Comparison of ENCODE assay signal across 1 cellular context in genomic region chr10:1188556-1189135, GRCh38.
TF ChIP-seq lines count a peak whose summit lies in the region.

No MANE protein-coding gene starts in this region.

TF ChIP-seq in WTC11, 78 proteins besides CTCF, POLR2A, EP300 and RAD21 (continued from another document):
- TF ChIP-seq, protein P1, sequence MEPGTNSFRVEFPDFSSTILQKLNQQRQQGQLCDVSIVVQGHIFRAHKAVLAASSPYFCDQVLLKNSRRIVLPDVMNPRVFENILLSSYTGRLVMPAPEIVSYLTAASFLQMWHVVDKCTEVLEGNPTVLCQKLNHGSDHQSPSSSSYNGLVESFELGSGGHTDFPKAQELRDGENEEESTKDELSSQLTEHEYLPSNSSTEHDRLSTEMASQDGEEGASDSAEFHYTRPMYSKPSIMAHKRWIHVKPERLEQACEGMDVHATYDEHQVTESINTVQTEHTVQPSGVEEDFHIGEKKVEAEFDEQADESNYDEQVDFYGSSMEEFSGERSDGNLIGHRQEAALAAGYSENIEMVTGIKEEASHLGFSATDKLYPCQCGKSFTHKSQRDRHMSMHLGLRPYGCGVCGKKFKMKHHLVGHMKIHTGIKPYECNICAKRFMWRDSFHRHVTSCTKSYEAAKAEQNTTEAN (CRISPR knock-in tag; IDR thresholded peaks at IDR 0.05) = no peak
- TF ChIP-seq, protein P2, sequence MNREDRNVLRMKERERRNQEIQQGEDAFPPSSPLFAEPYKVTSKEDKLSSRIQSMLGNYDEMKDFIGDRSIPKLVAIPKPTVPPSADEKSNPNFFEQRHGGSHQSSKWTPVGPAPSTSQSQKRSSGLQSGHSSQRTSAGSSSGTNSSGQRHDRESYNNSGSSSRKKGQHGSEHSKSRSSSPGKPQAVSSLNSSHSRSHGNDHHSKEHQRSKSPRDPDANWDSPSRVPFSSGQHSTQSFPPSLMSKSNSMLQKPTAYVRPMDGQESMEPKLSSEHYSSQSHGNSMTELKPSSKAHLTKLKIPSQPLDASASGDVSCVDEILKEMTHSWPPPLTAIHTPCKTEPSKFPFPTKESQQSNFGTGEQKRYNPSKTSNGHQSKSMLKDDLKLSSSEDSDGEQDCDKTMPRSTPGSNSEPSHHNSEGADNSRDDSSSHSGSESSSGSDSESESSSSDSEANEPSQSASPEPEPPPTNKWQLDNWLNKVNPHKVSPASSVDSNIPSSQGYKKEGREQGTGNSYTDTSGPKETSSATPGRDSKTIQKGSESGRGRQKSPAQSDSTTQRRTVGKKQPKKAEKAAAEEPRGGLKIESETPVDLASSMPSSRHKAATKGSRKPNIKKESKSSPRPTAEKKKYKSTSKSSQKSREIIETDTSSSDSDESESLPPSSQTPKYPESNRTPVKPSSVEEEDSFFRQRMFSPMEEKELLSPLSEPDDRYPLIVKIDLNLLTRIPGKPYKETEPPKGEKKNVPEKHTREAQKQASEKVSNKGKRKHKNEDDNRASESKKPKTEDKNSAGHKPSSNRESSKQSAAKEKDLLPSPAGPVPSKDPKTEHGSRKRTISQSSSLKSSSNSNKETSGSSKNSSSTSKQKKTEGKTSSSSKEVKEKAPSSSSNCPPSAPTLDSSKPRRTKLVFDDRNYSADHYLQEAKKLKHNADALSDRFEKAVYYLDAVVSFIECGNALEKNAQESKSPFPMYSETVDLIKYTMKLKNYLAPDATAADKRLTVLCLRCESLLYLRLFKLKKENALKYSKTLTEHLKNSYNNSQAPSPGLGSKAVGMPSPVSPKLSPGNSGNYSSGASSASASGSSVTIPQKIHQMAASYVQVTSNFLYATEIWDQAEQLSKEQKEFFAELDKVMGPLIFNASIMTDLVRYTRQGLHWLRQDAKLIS (CRISPR knock-in tag; IDR thresholded peaks at IDR 0.05; ENCODE audit: borderline replicate concordance) = no peak
- no peak for TF ChIP-seq FOXK1 (CRISPR knock-in tag; IDR thresholded peaks at IDR 0.05)
- TF ChIP-seq, protein P3, sequence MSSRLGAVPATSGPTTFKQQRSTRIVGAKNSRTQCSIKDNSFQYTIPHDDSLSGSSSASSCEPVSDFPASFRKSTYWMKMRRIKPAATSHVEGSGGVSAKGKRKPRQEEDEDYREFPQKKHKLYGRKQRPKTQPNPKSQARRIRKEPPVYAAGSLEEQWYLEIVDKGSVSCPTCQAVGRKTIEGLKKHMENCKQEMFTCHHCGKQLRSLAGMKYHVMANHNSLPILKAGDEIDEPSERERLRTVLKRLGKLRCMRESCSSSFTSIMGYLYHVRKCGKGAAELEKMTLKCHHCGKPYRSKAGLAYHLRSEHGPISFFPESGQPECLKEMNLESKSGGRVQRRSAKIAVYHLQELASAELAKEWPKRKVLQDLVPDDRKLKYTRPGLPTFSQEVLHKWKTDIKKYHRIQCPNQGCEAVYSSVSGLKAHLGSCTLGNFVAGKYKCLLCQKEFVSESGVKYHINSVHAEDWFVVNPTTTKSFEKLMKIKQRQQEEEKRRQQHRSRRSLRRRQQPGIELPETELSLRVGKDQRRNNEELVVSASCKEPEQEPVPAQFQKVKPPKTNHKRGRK (CRISPR knock-in tag; IDR thresholded peaks at IDR 0.05; ENCODE audit: borderline replicate concordance) = no peak
